Comparison of ENCODE assay signal across 1 cellular context in genomic region chr1:236491469-236492136, GRCh38.
TF ChIP-seq lines count a peak whose summit lies in the region.

No MANE protein-coding gene starts in this region.

TF ChIP-seq in HepG2, 621 proteins besides CTCF, POLR2A, EP300 and RAD21 (continued from another document):
- 0 out of 2 replicates have a peak, but pooled peaks have one; percentile 19 for TF ChIP-seq SNAPC2 (CRISPR knock-in tag; IDR thresholded peaks at IDR 0.05)
- 0 out of 2 replicates have a peak, but pooled peaks have one; percentile 6 for TF ChIP-seq MLX (CRISPR knock-in tag; IDR thresholded peaks at IDR 0.05)
- TF ChIP-seq SAP130 (CRISPR knock-in tag; IDR thresholded peaks at IDR 0.05; ENCODE audit: low read depth) = peak; percentile 51
- TF ChIP-seq FOXJ3 (CRISPR knock-in tag; IDR thresholded peaks at IDR 0.05; ENCODE audit: borderline replicate concordance) = no peak
- TF ChIP-seq ZNF768 (CRISPR knock-in tag; IDR thresholded peaks at IDR 0.05) = peak; percentile 73; the same call in 1 of the 2 replicates
- TF ChIP-seq IRF9 (CRISPR knock-in tag; IDR thresholded peaks at IDR 0.05; ENCODE audit: borderline replicate concordance) = no peak
